28 cellular contexts compared by ENCODE assay signal in the genomic region with DNA sequence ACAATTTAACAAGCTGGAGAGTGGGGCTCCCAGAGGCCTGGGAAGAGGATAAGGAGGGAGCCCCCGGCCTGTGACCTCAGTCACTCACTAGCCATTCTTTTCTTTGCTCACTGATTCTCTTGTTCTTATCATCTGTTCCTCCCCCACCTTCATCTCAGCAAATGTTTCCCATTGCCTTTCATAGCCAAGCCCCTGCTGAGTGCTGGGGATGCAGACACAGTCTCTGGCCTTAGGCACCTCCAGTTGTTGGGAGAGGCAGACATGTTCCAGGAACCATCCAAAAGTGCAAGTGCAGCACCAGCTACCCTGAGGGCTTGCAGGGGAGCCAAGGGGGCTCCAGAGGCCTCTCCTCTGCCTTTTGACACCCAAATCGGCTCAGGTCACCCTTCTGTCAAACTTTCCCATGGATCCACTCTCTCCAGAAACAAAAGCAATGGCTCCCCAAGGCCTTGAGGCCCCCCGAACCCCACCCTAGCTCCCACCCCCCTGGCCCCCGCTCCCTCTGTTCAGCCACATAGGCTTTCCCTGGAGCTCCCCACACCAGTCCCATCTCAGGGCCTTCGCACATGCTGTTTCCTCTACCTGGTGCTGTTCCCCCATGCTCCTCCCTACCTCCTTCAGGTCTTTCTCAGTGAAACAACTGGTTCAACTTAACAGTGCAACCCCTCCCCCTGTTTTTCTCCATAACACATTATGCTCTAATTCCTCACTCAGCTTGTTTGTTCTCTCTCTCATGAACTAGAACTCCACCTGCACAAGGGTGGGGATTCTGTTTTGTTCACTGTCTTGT. TPM values are rescaled to one million over a fixed set of nuclear protein-coding genes. Genes with fewer than 3 reads are reported as not detected.
"Had no signal": no experiment of that assay in that cellular context is flagged by ENCODE, and none has a peak within 500 bp of the region (broad histone marks: within the 10 kb centered on the region; RNA-seq: fewer than 3 reads in every experiment).

No MANE protein-coding gene starts in this region.

- ATAC-seq: activated CD8-positive, alpha-beta memory T cell treated with anti-CD3 and anti-CD28 coated beads, Interleukin-2, amount 10 ng/mL, durations not matched to agents 7 days and 5 days; K562; Panc1; T-helper 17 cell; WTC11 had no signal

- H3K9me3 ChIP-seq: breast epithelium, SJSA1 had no signal

- H3K27ac ChIP-seq: breast epithelium, SJSA1 had no signal

- FAIRE-seq: K562 had no signal

- H3K4me3 ChIP-seq: breast epithelium, K562, SJSA1 had no signal

- H3K27me3 ChIP-seq: breast epithelium, SJSA1 had no signal

- H3K4me1 ChIP-seq: breast epithelium, SJSA1 had no signal

- DNase-seq: activated CD4-positive, alpha-beta T cell treated with anti-CD3 and anti-CD28 coated beads for 48 hours; activated CD4-positive, alpha-beta T cell treated with anti-CD3 and anti-CD28 coated beads, Interleukin-2, amount 50 U/mL, for 48 hours; activated CD4-positive, CD25-positive, alpha-beta regulatory T cell treated with anti-CD3 and anti-CD28 coated beads, Interleukin-2, amount 50 U/mL, for 72 hours; activated CD8-positive, alpha-beta memory T cell treated with anti-CD3 and anti-CD28 coated beads, Interleukin-2, amount 10 ng/mL, durations not matched to agents 7 days and 5 days; activated effector memory CD4-positive, alpha-beta T cell treated with Interleukin-2 at 50 U/mL for 16 hours; activated naive CD4-positive, alpha-beta T cell; activated T-cell treated with anti-CD3 and anti-CD28 coated beads, Interleukin-2, amount 50 U/mL, for 24 hours; aorta; central memory CD4-positive, alpha-beta T cell; Karpas-422; MM.1S; NCI-H1105 treated with DMSO at 0.1 percent for 48 hours; NCI-H1436 treated with DMSO at 0.1 percent for 48 hours; NCI-H187; NCI-H2081; NCI-H446 treated with DMSO at 0.1 percent for 48 hours; NCI-H524 treated with DMSO at 0.1 percent for 48 hours; NCI-H748 treated with DMSO at 0.1 percent for 48 hours; Right ventricle myocardium superior; RPMI8226; T-helper 17 cell; T-helper 9 cell had no signal

- H3K36me3 ChIP-seq: breast epithelium, SJSA1 had no signal

RNA-seq across cellular contexts. Expression of gene KCNJ12, which starts 14.9 kb away (rescaled TPM):
- total RNA-seq: activated CD8-positive, alpha-beta memory T cell treated with anti-CD3 and anti-CD28 coated beads, Interleukin-2, amount 10 ng/mL, durations not matched to agents 7 days and 5 days; activated T-helper 1 cell treated with anti-CD3 and anti-CD28 coated beads, Interleukin-12 subunit alpha, Interleukin-12 subunit beta, Interleukin-2, Interleukin-4 antibody, amounts not matched to agents 30 ng/mL and 10 ng/mL and 1 ng/mL, durations not matched to agents 14 hours and 24 hours and 36 hours; SJSA1 had no signal
- polyA plus RNA-seq: K562 had no signal
